ENCODE assay signal across 8 cellular contexts in genomic region chr1:92483442-92484170, GRCh38. TPM values are rescaled to one million over a fixed set of nuclear protein-coding genes. Genes with fewer than 3 reads are reported as not detected.
A peak's percentile ranks its signal among the peaks of the same experiment; 100 is the strongest.
DNase-seq lines count a peak whose midpoint lies in the region; ATAC-seq and TF ChIP-seq lines count a peak whose summit lies in the region.

No MANE protein-coding gene starts in this region.

- H3K23ac ChIP-seq in neuronal stem cell (ENCODE audit: low read depth, low read length, poor library complexity): peak overlapping the region; percentile 80

- H4K8ac ChIP-seq in neuronal stem cell (ENCODE audit: low read depth, low read length): no peak overlapping the region

- no peaks in the 10 kb centered on the region for H3K79me1 ChIP-seq in neuronal stem cell (ENCODE audit: low read depth, low read length)

- no peak for TF ChIP-seq CTCF in choroid plexus epithelial cell (conservative IDR thresholded peaks at IDR 0.05; ENCODE audit: low read depth, low read length)

- DNase-seq in T-helper 2 cell treated with Interferon-gamma antibody and Interleukin-4, amounts not matched to agents 5 μg/mL and 100 μg/mL, for 36 hours (ENCODE audit: low spot score): peak; percentile 68
- DNase-seq in choroid plexus epithelial cell (ENCODE audit: low read depth): no peak
- DNase-seq in neuronal stem cell (ENCODE audit: low spot score): peak; percentile 44
- peak; percentile 52 to 76 for DNase-seq in aorta
- no peak for DNase-seq in 8988T

- H3K9ac ChIP-seq in ES-I3 (ENCODE audit: low read depth, low read length): peak overlapping the region; percentile 63; the same call in 1 of the 2 replicates
- H3K9ac ChIP-seq in neuronal stem cell (ENCODE audit: low read depth, low read length, poor library complexity): peak overlapping the region; percentile 44

- H3K27ac Mint-ChIP-seq in T-helper 2 cell treated with Interferon-gamma antibody and Interleukin-4, amounts not matched to agents 5 μg/mL and 100 μg/mL, for 36 hours: peak overlapping the region; percentile 97

- peaks cover 29% of the 10 kb centered on the region for H3K4me1 Mint-ChIP-seq in T-helper 2 cell treated with Interferon-gamma antibody and Interleukin-4, amounts not matched to agents 5 μg/mL and 100 μg/mL, for 36 hours (ENCODE audit: low read depth)

- H3K36me3 Mint-ChIP-seq in T-helper 2 cell treated with Interferon-gamma antibody and Interleukin-4, amounts not matched to agents 5 μg/mL and 100 μg/mL, for 36 hours (ENCODE audit: low read depth): peaks cover 57% of the 10 kb centered on the region

- H3K27me3 ChIP-seq in neuronal stem cell (ENCODE audit: control insufficient read depth in 3 of 3, insufficient read depth in 3 of 3, low read depth in 1 of 3, low read length in 3 of 3) (peaks cover 66 to 99% (median 97%) of the 10 kb centered on the region in 3 experiments), aorta (ENCODE audit: control insufficient read depth in 1 of 2, insufficient read depth in 2 of 2, low read length in 1 of 2) (peaks cover 0 to 2% of the 10 kb centered on the region in 2 donors)

- peak overlapping the region; percentile 90 for H2AFZ ChIP-seq in neuronal stem cell (ENCODE audit: low read length)

- intact Hi-C loops in aorta (cut with DNase I): no loop called here

- H2AK5ac ChIP-seq in neuronal stem cell (ENCODE audit: low read depth, low read length): no peak overlapping the region

- H3K4me3 ChIP-seq in choroid plexus epithelial cell (ENCODE audit: low read depth, low read length): peak overlapping the region; percentile 61
- H3K4me3 ChIP-seq in neuronal stem cell (ENCODE audit: low read length in 2 of 2): peak overlapping the region in 1 of 2 donors; percentile 45
- peak overlapping the region in 1 of 2 donors; percentile 28 for H3K4me3 ChIP-seq in aorta (ENCODE audit: low read length in 2 of 2)

- no peak overlapping the region for H3K4ac ChIP-seq in neuronal stem cell (ENCODE audit: low read length)

- H2BK120ac ChIP-seq in neuronal stem cell (ENCODE audit: low read depth, low read length): no peak overlapping the region

- no peak for TF ChIP-seq RAD21 in Ishikawa (IDR thresholded peaks at IDR 0.05; ENCODE audit: low read depth)

- WGBS in neuronal stem cell (ENCODE audit: extremely low coverage in 2 of 2, insufficient read length in 2 of 2, insufficient replicate concordance in 1 of 2), 2 donors: no CpG with 5 or more reads among the region's 50 CpGs
- 3% methylated on average over 41 to 50 of the region's 50 CpGs for WGBS in aorta, 2 donors

- H3K9me3 ChIP-seq in ES-I3 (ENCODE audit: control insufficient read depth, insufficient read depth, low read length) (no peaks in the 10 kb centered on the region), neuronal stem cell (replicated peaks in 1 of 2; ENCODE audit: control insufficient read depth in 2 of 2, insufficient read depth in 1 of 2, low read depth in 1 of 2, low read length in 2 of 2) (no peaks in the 10 kb centered on the region), aorta (ENCODE audit: control insufficient read depth, low read length) (no peaks in the 10 kb centered on the region)

- H3K4me1 ChIP-seq in ES-I3 (ENCODE audit: insufficient read depth, low read length) (no peaks in the 10 kb centered on the region), neuronal stem cell (ENCODE audit: control insufficient read depth in 2 of 2, insufficient read depth in 1 of 2, low read depth in 1 of 2, low read length in 2 of 2) (peaks cover 27 to 28% of the 10 kb centered on the region in 2 donors), aorta (ENCODE audit: control insufficient read depth in 1 of 2, insufficient read depth in 2 of 2, low read length in 2 of 2) (no peaks in the 10 kb centered on the region)

- H3K18ac ChIP-seq in neuronal stem cell (ENCODE audit: low read length): peak overlapping the region; percentile 87

- ATAC-seq in aorta (ENCODE audit: low FRiP score) (no peak), GM19455 (IDR thresholded peaks at IDR 0.05; ENCODE audit: unreplicated experiment) (no peak)

- H3K14ac ChIP-seq in neuronal stem cell (ENCODE audit: low read length): peak overlapping the region; percentile 71

- no peak overlapping the region for H4K91ac ChIP-seq in neuronal stem cell (ENCODE audit: low read depth, low read length, poor library complexity)

- TF ChIP-seq EP300 in Ishikawa (IDR thresholded peaks at IDR 0.05; ENCODE audit: borderline replicate concordance): no peak

- no peaks in the 10 kb centered on the region for H3K27me3 Mint-ChIP-seq in T-helper 2 cell treated with Interferon-gamma antibody and Interleukin-4, amounts not matched to agents 5 μg/mL and 100 μg/mL, for 36 hours (ENCODE audit: low read depth)

- H3K27ac ChIP-seq in neuronal stem cell (replicated peaks; ENCODE audit: low read length) (no peak overlapping the region), aorta (ENCODE audit: low read depth in 1 of 2, low read length in 2 of 2) (no peak overlapping the region)

- peak overlapping the region; percentile 94 for H3K4me3 Mint-ChIP-seq in T-helper 2 cell treated with Interferon-gamma antibody and Interleukin-4, amounts not matched to agents 5 μg/mL and 100 μg/mL, for 36 hours

- H2BK12ac ChIP-seq in neuronal stem cell (ENCODE audit: low read length): no peak overlapping the region

- H2BK15ac ChIP-seq in neuronal stem cell (ENCODE audit: low read length): no peak overlapping the region

- H3K4me2 ChIP-seq in neuronal stem cell (ENCODE audit: insufficient read depth, low read length, poor library complexity, severe bottlenecking): peak overlapping the region; percentile 69

- H3K36me3 ChIP-seq in ES-I3 (ENCODE audit: insufficient read depth, low read length) (no peaks in the 10 kb centered on the region), neuronal stem cell (replicated peaks in 1 of 2; ENCODE audit: control insufficient read depth in 2 of 2, insufficient read depth in 2 of 2, low read length in 2 of 2) (no peaks in the 10 kb centered on the region), aorta (ENCODE audit: control insufficient read depth in 1 of 2, insufficient read depth in 2 of 2, low read length in 1 of 2) (no peaks in the 10 kb centered on the region)

- H2BK5ac ChIP-seq in neuronal stem cell (ENCODE audit: low read length): no peak overlapping the region

- H3K9me3 Mint-ChIP-seq in T-helper 2 cell treated with Interferon-gamma antibody and Interleukin-4, amounts not matched to agents 5 μg/mL and 100 μg/mL, for 36 hours: no peaks in the 10 kb centered on the region

TF ChIP-seq in Ishikawa, 13 proteins besides CTCF, POLR2A, EP300 and RAD21:
- TF ChIP-seq NFIC (IDR thresholded peaks at IDR 0.05) (no peak), TEAD4 (IDR thresholded peaks at IDR 0.05) (no peak), MAX (IDR thresholded peaks at IDR 0.05) (peak; percentile 37), USF1 (IDR thresholded peaks at IDR 0.05) (no peak), ZBTB7A (IDR thresholded peaks at IDR 0.05; ENCODE audit: low read depth) (no peak; the same call in 1 of the 2 replicates)

RNA-seq across cellular contexts. Expression of gene GFI1, which starts 3.1 kb away (rescaled TPM):
- polyA plus RNA-seq in neuronal stem cell (2013, experiment 1 of 2): 0.06 TPM
- polyA plus RNA-seq in neuronal stem cell (2013, experiment 2 of 2): 0.10 TPM
- total RNA-seq in aorta: 1 to 10 TPM; 1.1 to 1.9 TPM
- under 1 TPM; 0.13 to 0.67 TPM for polyA plus RNA-seq in aorta

Comparison
In these comparisons a context has a peak if more than half of its experiments do, and no peak if none do; other contexts are left out.
1. DNase-seq: peak in T-helper 2 cell treated with Interferon-gamma antibody and Interleukin-4, amounts not matched to agents 5 μg/mL and 100 μg/mL, for 36 hours (single experiment), neuronal stem cell (single experiment) and aorta (2 of 2); none in choroid plexus epithelial cell (single experiment) and 8988T (single experiment).